In genomic region chr10:104268691-104269645, GRCh38 we compare ENCODE assay signal across 1 cellular context.
A peak's percentile ranks its signal among the peaks of the same experiment; 100 is the strongest.
TF ChIP-seq lines count a peak whose summit lies in the region.

Gene GSTO2, plus strand, starts transcription at chr10:104269184. Its CDS starts 5,732 bp downstream, at chr10:104274916.

TF ChIP-seq in WTC11, 78 proteins besides CTCF, POLR2A, EP300 and RAD21 (continued from another document):
- TF ChIP-seq, protein P1, sequence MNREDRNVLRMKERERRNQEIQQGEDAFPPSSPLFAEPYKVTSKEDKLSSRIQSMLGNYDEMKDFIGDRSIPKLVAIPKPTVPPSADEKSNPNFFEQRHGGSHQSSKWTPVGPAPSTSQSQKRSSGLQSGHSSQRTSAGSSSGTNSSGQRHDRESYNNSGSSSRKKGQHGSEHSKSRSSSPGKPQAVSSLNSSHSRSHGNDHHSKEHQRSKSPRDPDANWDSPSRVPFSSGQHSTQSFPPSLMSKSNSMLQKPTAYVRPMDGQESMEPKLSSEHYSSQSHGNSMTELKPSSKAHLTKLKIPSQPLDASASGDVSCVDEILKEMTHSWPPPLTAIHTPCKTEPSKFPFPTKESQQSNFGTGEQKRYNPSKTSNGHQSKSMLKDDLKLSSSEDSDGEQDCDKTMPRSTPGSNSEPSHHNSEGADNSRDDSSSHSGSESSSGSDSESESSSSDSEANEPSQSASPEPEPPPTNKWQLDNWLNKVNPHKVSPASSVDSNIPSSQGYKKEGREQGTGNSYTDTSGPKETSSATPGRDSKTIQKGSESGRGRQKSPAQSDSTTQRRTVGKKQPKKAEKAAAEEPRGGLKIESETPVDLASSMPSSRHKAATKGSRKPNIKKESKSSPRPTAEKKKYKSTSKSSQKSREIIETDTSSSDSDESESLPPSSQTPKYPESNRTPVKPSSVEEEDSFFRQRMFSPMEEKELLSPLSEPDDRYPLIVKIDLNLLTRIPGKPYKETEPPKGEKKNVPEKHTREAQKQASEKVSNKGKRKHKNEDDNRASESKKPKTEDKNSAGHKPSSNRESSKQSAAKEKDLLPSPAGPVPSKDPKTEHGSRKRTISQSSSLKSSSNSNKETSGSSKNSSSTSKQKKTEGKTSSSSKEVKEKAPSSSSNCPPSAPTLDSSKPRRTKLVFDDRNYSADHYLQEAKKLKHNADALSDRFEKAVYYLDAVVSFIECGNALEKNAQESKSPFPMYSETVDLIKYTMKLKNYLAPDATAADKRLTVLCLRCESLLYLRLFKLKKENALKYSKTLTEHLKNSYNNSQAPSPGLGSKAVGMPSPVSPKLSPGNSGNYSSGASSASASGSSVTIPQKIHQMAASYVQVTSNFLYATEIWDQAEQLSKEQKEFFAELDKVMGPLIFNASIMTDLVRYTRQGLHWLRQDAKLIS (CRISPR knock-in tag; IDR thresholded peaks at IDR 0.05; ENCODE audit: borderline replicate concordance): peak; percentile 92
- 0 out of 2 replicates have a peak, but pooled peaks have one; percentile 39 for TF ChIP-seq ZMAT4 (CRISPR knock-in tag; IDR thresholded peaks at IDR 0.05)
- peak; percentile 84 for TF ChIP-seq NFYB (CRISPR knock-in tag; conservative IDR thresholded peaks at IDR 0.05; ENCODE audit: low read depth)
- TF ChIP-seq ZNF416 (CRISPR knock-in tag; IDR thresholded peaks at IDR 0.05): peak; percentile 74; the same call in 1 of the 2 replicates
- peak; percentile 27; the same call in 1 of the 2 replicates for TF ChIP-seq FOXP1 (CRISPR knock-in tag; IDR thresholded peaks at IDR 0.05; ENCODE audit: borderline replicate concordance)
- TF ChIP-seq, protein P2, sequence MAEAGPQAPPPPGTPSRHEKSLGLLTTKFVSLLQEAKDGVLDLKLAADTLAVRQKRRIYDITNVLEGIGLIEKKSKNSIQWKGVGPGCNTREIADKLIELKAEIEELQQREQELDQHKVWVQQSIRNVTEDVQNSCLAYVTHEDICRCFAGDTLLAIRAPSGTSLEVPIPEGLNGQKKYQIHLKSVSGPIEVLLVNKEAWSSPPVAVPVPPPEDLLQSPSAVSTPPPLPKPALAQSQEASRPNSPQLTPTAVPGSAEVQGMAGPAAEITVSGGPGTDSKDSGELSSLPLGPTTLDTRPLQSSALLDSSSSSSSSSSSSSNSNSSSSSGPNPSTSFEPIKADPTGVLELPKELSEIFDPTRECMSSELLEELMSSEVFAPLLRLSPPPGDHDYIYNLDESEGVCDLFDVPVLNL (CRISPR knock-in tag; IDR thresholded peaks at IDR 0.05; ENCODE audit: borderline replicate concordance, low read depth): no peak
- no peak for TF ChIP-seq NR2C2 (CRISPR knock-in tag; IDR thresholded peaks at IDR 0.05)
- peak; percentile 90; the same call in 1 of the 2 replicates for TF ChIP-seq HMGXB4 (CRISPR knock-in tag; IDR thresholded peaks at IDR 0.05)
- TF ChIP-seq, protein P3, sequence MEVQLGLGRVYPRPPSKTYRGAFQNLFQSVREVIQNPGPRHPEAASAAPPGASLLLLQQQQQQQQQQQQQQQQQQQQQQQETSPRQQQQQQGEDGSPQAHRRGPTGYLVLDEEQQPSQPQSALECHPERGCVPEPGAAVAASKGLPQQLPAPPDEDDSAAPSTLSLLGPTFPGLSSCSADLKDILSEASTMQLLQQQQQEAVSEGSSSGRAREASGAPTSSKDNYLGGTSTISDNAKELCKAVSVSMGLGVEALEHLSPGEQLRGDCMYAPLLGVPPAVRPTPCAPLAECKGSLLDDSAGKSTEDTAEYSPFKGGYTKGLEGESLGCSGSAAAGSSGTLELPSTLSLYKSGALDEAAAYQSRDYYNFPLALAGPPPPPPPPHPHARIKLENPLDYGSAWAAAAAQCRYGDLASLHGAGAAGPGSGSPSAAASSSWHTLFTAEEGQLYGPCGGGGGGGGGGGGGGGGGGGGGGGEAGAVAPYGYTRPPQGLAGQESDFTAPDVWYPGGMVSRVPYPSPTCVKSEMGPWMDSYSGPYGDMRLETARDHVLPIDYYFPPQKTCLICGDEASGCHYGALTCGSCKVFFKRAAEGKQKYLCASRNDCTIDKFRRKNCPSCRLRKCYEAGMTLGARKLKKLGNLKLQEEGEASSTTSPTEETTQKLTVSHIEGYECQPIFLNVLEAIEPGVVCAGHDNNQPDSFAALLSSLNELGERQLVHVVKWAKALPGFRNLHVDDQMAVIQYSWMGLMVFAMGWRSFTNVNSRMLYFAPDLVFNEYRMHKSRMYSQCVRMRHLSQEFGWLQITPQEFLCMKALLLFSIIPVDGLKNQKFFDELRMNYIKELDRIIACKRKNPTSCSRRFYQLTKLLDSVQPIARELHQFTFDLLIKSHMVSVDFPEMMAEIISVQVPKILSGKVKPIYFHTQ (CRISPR knock-in tag; IDR thresholded peaks at IDR 0.05): 0 out of 2 replicates have a peak, but pooled peaks have one; percentile 17
- TF ChIP-seq GABPB1 (CRISPR knock-in tag; IDR thresholded peaks at IDR 0.05): no peak
- TF ChIP-seq ZNF232 (CRISPR knock-in tag; IDR thresholded peaks at IDR 0.05): peak; percentile 50; the same call in 1 of the 2 replicates
- 0 out of 2 replicates have a peak, but pooled peaks have one; percentile 16 for TF ChIP-seq RORB (CRISPR knock-in tag; IDR thresholded peaks at IDR 0.05)
- no peak for TF ChIP-seq ZNF281 (CRISPR knock-in tag; IDR thresholded peaks at IDR 0.05)
- 0 out of 2 replicates have a peak, but pooled peaks have one; percentile 22 for TF ChIP-seq SMAD3 (CRISPR knock-in tag; IDR thresholded peaks at IDR 0.05; ENCODE audit: borderline replicate concordance)
- no peak for TF ChIP-seq HMGA2 (CRISPR knock-in tag; IDR thresholded peaks at IDR 0.05)
